Comparison of ENCODE assay signal across 13 cellular contexts in the genomic region with DNA sequence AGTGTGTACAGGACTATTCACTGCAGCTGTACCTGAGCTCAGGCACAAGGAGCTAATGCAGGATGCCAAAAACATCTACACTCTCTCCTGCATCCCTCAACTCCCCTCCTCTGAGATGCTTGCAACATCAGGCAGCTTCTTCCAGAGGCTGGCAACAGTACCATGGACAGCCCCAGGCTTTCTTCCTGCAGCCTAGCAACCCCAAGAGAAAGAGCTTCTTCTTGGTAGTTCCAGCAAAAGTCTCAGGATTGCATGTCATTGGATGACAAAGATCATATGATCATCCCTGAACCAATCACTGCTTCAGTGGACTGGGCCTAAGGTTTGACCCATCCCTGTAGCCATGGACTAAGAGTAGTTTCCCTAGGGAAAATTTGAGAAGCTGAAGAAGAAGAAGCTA. TPM values are rescaled to one million over a fixed set of nuclear protein-coding genes. Genes with fewer than 3 reads are reported as not detected.
DNase-seq lines count a peak whose midpoint lies in the region; ATAC-seq and TF ChIP-seq lines count a peak whose summit lies in the region.
"Had no signal": no experiment of that assay in that cellular context is flagged by ENCODE, and none has a peak within 500 bp of the region (broad histone marks: within the 10 kb centered on the region; RNA-seq: fewer than 3 reads in every experiment).

No MANE protein-coding gene starts in this region.

- no peak overlapping the region for H3K4me2 ChIP-seq in PC-3 (ENCODE audit: low read length)

- no peaks in the 10 kb centered on the region for H3K9me2 ChIP-seq in PC-3 (replicated peaks; ENCODE audit: low read length)

- POLR2A ChIA-PET in PC-3 (lab: Charles Lee; ENCODE audit: unreplicated experiment): no interaction called here

- H3K9ac ChIP-seq in PC-3 (ENCODE audit: low read length): no peak overlapping the region

- TF ChIP-seq CTCF in PC-3 (conservative IDR thresholded peaks at IDR 0.05; ENCODE audit: low read depth, low read length) (no peak), epithelial cell of esophagus (IDR thresholded peaks at IDR 0.05; ENCODE audit: insufficient read depth, low read depth, low read length, missing control alignments) (no peak)

- no peak overlapping the region for H2AFZ ChIP-seq in PC-3 (ENCODE audit: low read length)

- peaks cover 9% of the 10 kb centered on the region; the same call in 1 of the 2 replicates for H3K27me3 ChIP-seq in H7 (ENCODE audit: control insufficient read depth, insufficient read depth, low read length)
- H3K27me3 ChIP-seq in PC-3 (ENCODE audit: low read length): no peaks in the 10 kb centered on the region

- no peaks in the 10 kb centered on the region for H4K20me1 ChIP-seq in PC-3 (ENCODE audit: low read length)

- no TSS peak for BruUV-seq in PC-3 (replicated peaks; lab: Mats Ljungman, UMichigan)

- no peaks in the 10 kb centered on the region for H3K9me3 ChIP-seq in PC-3 (ENCODE audit: low read length)
- H3K9me3 ChIP-seq: gastroesophageal sphincter, transverse colon had no signal

- H3K4me1 ChIP-seq in PC-3 (ENCODE audit: insufficient read depth, low read length): no peaks in the 10 kb centered on the region
- H3K4me1 ChIP-seq: gastroesophageal sphincter had no signal

- H3K4me3 ChIP-seq in H7 (ENCODE audit: insufficient read depth, low read depth, low read length): no peak overlapping the region
- H3K4me3 ChIP-seq in PC-3 (ENCODE audit: low read length): no peak overlapping the region
- no peak overlapping the region for H3K4me3 ChIP-seq in epithelial cell of esophagus (ENCODE audit: low read length)
- H3K4me3 ChIP-seq: gastroesophageal sphincter, transverse colon had no signal

- no peak overlapping the region for H3K27ac ChIP-seq in PC-3 (ENCODE audit: low read length)
- H3K27ac ChIP-seq: gastroesophageal sphincter, transverse colon had no signal

- no peaks in the 10 kb centered on the region for H3K36me3 ChIP-seq in H7 (replicated peaks; ENCODE audit: control insufficient read depth, insufficient read depth, low read length)
- no peaks in the 10 kb centered on the region for H3K36me3 ChIP-seq in PC-3 (ENCODE audit: low read depth, low read length)
- H3K36me3 ChIP-seq: gastroesophageal sphincter, transverse colon had no signal

- H3F3A ChIP-seq in PC-3 (ENCODE audit: low read length, unreplicated experiment): no peaks in the 10 kb centered on the region

- no peaks in the 10 kb centered on the region for H3K79me2 ChIP-seq in PC-3 (ENCODE audit: low read length)

- intact Hi-C loops in PC-3 (cut with micrococcal nuclease): no loop called here

- peak; percentile 61 for DNase-seq in H7
- peak; percentile 30 for DNase-seq in PC-3
- peak; percentile 49 for DNase-seq in epithelial cell of esophagus (ENCODE audit: low read depth)
- peak; percentile 36 for DNase-seq in myocyte (ENCODE audit: low read depth)
- no peak for DNase-seq in cortex of kidney (lab: John Stamatoyannopoulos, UW)
- DNase-seq: activated naive CD4-positive, alpha-beta T cell treated with anti-CD3 and anti-CD28 coated beads, Interleukin-2, amount 50 U/mL, for 16 hours; NCI-H1048; NCI-H510A; stimulated activated CD4-positive, alpha-beta T cell treated with anti-CD3 and anti-CD28 coated beads, Interleukin-12 subunit alpha, Interleukin-12 subunit beta, amount 100 ng/mL, for 4 hours; transverse colon had no signal

- ATAC-seq in PC-3: no peak
- no peak for ATAC-seq in GM19452 (IDR thresholded peaks at IDR 0.05; ENCODE audit: unreplicated experiment)
- no peak for ATAC-seq in GM21423 (IDR thresholded peaks at IDR 0.05; ENCODE audit: unreplicated experiment)
- ATAC-seq: gastroesophageal sphincter had no signal

- CTCF ChIA-PET in PC-3 (lab: Charles Lee): no interaction called here

RNA-seq across cellular contexts. Expression of a gene that starts 46.7 kb away (rescaled TPM):
- total RNA-seq in H7 (2014; rRNA removed; shearing (Covaris generic)): 0.92 and 1.5 TPM in 2 replicates
- 51.2 and 56.9 TPM in 2 replicates for total RNA-seq in PC-3 (2014; rRNA removed)
- total RNA-seq in myocyte: 8.4 and 11.4 TPM in 2 replicates
- 13.6 TPM for polyA plus RNA-seq in myocyte (2012)
